ENCODE assay signal across 19 cellular contexts in genomic region chr4:17336069-17336468, GRCh38.
DNase-seq lines count a peak whose midpoint lies in the region; ATAC-seq and TF ChIP-seq lines count a peak whose summit lies in the region.
"Had no signal": no experiment of that assay in that cellular context is flagged by ENCODE, and none has a peak within 500 bp of the region (broad histone marks: within the 10 kb centered on the region; RNA-seq: fewer than 3 reads in every experiment).

No MANE protein-coding gene starts in this region.

- TF ChIP-seq CTCF in HCT116 (IDR thresholded peaks at IDR 0.05 in 2 of 3, conservative IDR thresholded peaks at IDR 0.05 in 1 of 3; ENCODE audit: borderline replicate concordance in 1 of 3, insufficient read depth in 1 of 3, low read depth in 2 of 3, low read length in 2 of 3): no peak

- peak overlapping the region in 1 of 2 experiments; percentile 15; a peak in 1 of 4 replicates for H3K4me3 ChIP-seq in HCT116 (replicated peaks in 1 of 2; ENCODE audit: low read depth in 1 of 2, low read length in 2 of 2)
- H3K4me3 ChIP-seq in naive thymus-derived CD4-positive, alpha-beta T cell (ENCODE audit: low read length): no peak overlapping the region
- H3K4me3 ChIP-seq: BLaER1 treated with 17β-estradiol and CSF1 and Interleukin-3, amounts not matched to agents 10 nM and 100 nM; colonic mucosa; lung; neural progenitor cell; suprapubic skin had no signal

- no peaks in the 10 kb centered on the region for H3K9me3 Mint-ChIP-seq in activated T-cell treated with anti-CD3 and anti-CD28 coated beads, Interleukin-2, amount 50 U/mL, for 72 hours
- no peaks in the 10 kb centered on the region for H3K9me3 Mint-ChIP-seq in activated T-helper 2 cell treated with anti-CD3 and anti-CD28 coated beads, Interferon-gamma antibody, Interleukin-2, Interleukin-4, amounts not matched to agents 10 μg/mL and 5 μg/mL and 100 μg/mL, durations not matched to agents 14 hours and 24 hours and 36 hours
- H3K9me3 Mint-ChIP-seq in naive thymus-derived CD4-positive, alpha-beta T cell: no peaks in the 10 kb centered on the region
- H3K9me3 Mint-ChIP-seq: neural progenitor cell had no signal

- H3K79me2 ChIP-seq in HCT116 (ENCODE audit: insufficient read depth, low read length): no peaks in the 10 kb centered on the region

- no peak for TF ChIP-seq POLR2A in HCT116 (IDR thresholded peaks at IDR 0.05; ENCODE audit: borderline replicate concordance, extremely low read depth, insufficient read depth, insufficient read length)

- peak overlapping the region; percentile 60 for H3K27ac Mint-ChIP-seq in activated T-cell treated with anti-CD3 and anti-CD28 coated beads, Interleukin-2, amount 50 U/mL, for 72 hours
- H3K27ac Mint-ChIP-seq in activated T-helper 2 cell treated with anti-CD3 and anti-CD28 coated beads, Interferon-gamma antibody, Interleukin-2, Interleukin-4, amounts not matched to agents 10 μg/mL and 5 μg/mL and 100 μg/mL, durations not matched to agents 14 hours and 24 hours and 36 hours: peak overlapping the region; percentile 79
- H3K27ac Mint-ChIP-seq in naive thymus-derived CD4-positive, alpha-beta T cell: peak overlapping the region in 7 of 9 donors; percentile 64 to 90 (median 85)
- H3K27ac Mint-ChIP-seq: neural progenitor cell, progenitor cell of endocrine pancreas had no signal

- H3K27me3 ChIP-seq in HCT116 (ENCODE audit: insufficient read depth, low read length): peaks cover 6% of the 10 kb centered on the region; the same call in 1 of the 2 replicates
- H3K27me3 ChIP-seq in naive thymus-derived CD4-positive, alpha-beta T cell (ENCODE audit: control insufficient read depth in 2 of 2, insufficient read depth in 2 of 2, low read length in 2 of 2): no peaks in the 10 kb centered on the region
- H3K27me3 ChIP-seq: BLaER1 treated with 17β-estradiol and CSF1 and Interleukin-3, amounts not matched to agents 10 nM and 100 nM; colonic mucosa; neural progenitor cell; suprapubic skin had no signal

- no peak overlapping the region for H3K27ac ChIP-seq in HCT116 (ENCODE audit: low read depth, low read length)
- H3K27ac ChIP-seq in naive thymus-derived CD4-positive, alpha-beta T cell (ENCODE audit: low read depth, low read length): no peak overlapping the region
- H3K27ac ChIP-seq: BLaER1 treated with 17β-estradiol and CSF1 and Interleukin-3, amounts not matched to agents 10 nM and 100 nM; colonic mucosa; neural progenitor cell; suprapubic skin had no signal

- RAD21 ChIA-PET in HCT116 (lab: Charles Lee; ENCODE audit: low non-redundant PET in 1 of 2, low total read pairs in 2 of 2, uncharacterized antibody in 2 of 2, unreplicated experiment in 2 of 2): no interaction called here

- no peak for DNase-seq in activated T-cell treated with anti-CD3 and anti-CD28 coated beads, Interleukin-2, amount 50 U/mL, for 72 hours
- DNase-seq in activated T-cell treated with anti-CD3 and anti-CD28 coated beads, Interleukin-2, amount 50 U/mL, for 48 hours: no peak
- no peak for DNase-seq in HCT116 (ENCODE audit: low read depth, low spot score)
- no peak for DNase-seq in activated T-helper 2 cell treated with anti-CD3 and anti-CD28 coated beads, Interferon-gamma antibody, Interleukin-2, Interleukin-4, amounts not matched to agents 10 μg/mL and 5 μg/mL and 100 μg/mL, durations not matched to agents 14 hours and 24 hours and 36 hours (ENCODE audit: low spot score)
- DNase-seq in naive thymus-derived CD4-positive, alpha-beta T cell: no peak
- no peak for DNase-seq in nucleus accumbens (lab: John Stamatoyannopoulos, UW)
- DNase-seq in hepatic stellate cell (ENCODE audit: low spot score): no peak
- DNase-seq: ACHN, NCI-H1105 treated with DMSO at 0.1 percent for 48 hours, NCI-H2081 treated with DMSO at 0.1 percent for 48 hours, NCI-H446, SHP77 treated with DMSO at 0.1 percent for 48 hours had no signal

- peak overlapping the region; percentile 80 for H2AFZ ChIP-seq in HCT116 (ENCODE audit: low read depth, low read length, poor library complexity, severe bottlenecking)
- H2AFZ ChIP-seq: neural progenitor cell had no signal

- H3K4me3 Mint-ChIP-seq in activated T-cell treated with anti-CD3 and anti-CD28 coated beads, Interleukin-2, amount 50 U/mL, for 72 hours: peak overlapping the region; percentile 53 to 71
- no peak overlapping the region for H3K4me3 Mint-ChIP-seq in activated T-helper 2 cell treated with anti-CD3 and anti-CD28 coated beads, Interferon-gamma antibody, Interleukin-2, Interleukin-4, amounts not matched to agents 10 μg/mL and 5 μg/mL and 100 μg/mL, durations not matched to agents 14 hours and 24 hours and 36 hours (ENCODE audit: low read depth)
- peak overlapping the region in 3 of 10 donors; percentile 49 to 73 (median 72) for H3K4me3 Mint-ChIP-seq in naive thymus-derived CD4-positive, alpha-beta T cell
- H3K4me3 Mint-ChIP-seq: neural progenitor cell had no signal

- TF ChIP-seq RAD21 in HCT116 (IDR thresholded peaks at IDR 0.05; ENCODE audit: low read depth): no peak

- intact Hi-C loops in HCT116 (cut with micrococcal nuclease): no loop called here
- intact Hi-C loops in activated T-helper 2 cell treated with anti-CD3 and anti-CD28 coated beads, Interferon-gamma antibody, Interleukin-2, Interleukin-4, amounts not matched to agents 10 μg/mL and 5 μg/mL and 100 μg/mL, durations not matched to agents 14 hours and 24 hours and 36 hours (cut with micrococcal nuclease): loop anchor here (2.0 to 10.0 kb wide), 3 partner anchors 136 to 479 kb away; partner anchors contain the start of genes DCAF16, LAP3 and NCAPG
- intact Hi-C loops in naive thymus-derived CD4-positive, alpha-beta T cell (cut with micrococcal nuclease): loop anchor here (1.0 to 10.0 kb wide), 15 partner anchors 11 to 1679 kb away; partner anchors contain the start of genes DCAF16 (in 2 of the 2), LAP3 (in 2 of the 2), NCAPG (in 2 of the 2) and TAPT1 (in 2 of the 2)

- H4K20me1 ChIP-seq in HCT116 (ENCODE audit: insufficient read depth): no peaks in the 10 kb centered on the region
- H4K20me1 ChIP-seq: BLaER1 treated with 17β-estradiol and CSF1 and Interleukin-3, amounts not matched to agents 10 nM and 100 nM had no signal

- peaks cover 53% of the 10 kb centered on the region for H3K4me1 Mint-ChIP-seq in activated T-cell treated with anti-CD3 and anti-CD28 coated beads, Interleukin-2, amount 50 U/mL, for 72 hours (ENCODE audit: low read depth)
- H3K4me1 Mint-ChIP-seq in activated T-helper 2 cell treated with anti-CD3 and anti-CD28 coated beads, Interferon-gamma antibody, Interleukin-2, Interleukin-4, amounts not matched to agents 10 μg/mL and 5 μg/mL and 100 μg/mL, durations not matched to agents 14 hours and 24 hours and 36 hours (ENCODE audit: low read depth): peaks cover 42% of the 10 kb centered on the region
- H3K4me1 Mint-ChIP-seq in naive thymus-derived CD4-positive, alpha-beta T cell: peaks cover 13 to 40% (median 26%) of the 10 kb centered on the region in 7 donors

- H3K9me2 ChIP-seq in HCT116 (ENCODE audit: insufficient read depth): no peaks in the 10 kb centered on the region

- BruUV-seq in HCT116 (replicated peaks; lab: Mats Ljungman, UMichigan): no TSS peak

- ATAC-seq in activated T-cell treated with anti-CD3 and anti-CD28 coated beads, Interleukin-2, amount 50 U/mL, for 72 hours (replicated peaks in 1 of 2): no peak
- ATAC-seq in HCT116 (0 out of 2 replicates have a peak, but pooled peaks have one; percentile 2), HG03139 (IDR thresholded peaks at IDR 0.05; ENCODE audit: unreplicated experiment) (no peak)
- ATAC-seq in naive thymus-derived CD4-positive, alpha-beta T cell: no peak

- CTCF ChIA-PET in HCT116 (lab: Charles Lee): interaction anchor here (1.2 to 2.2 kb wide), 3 partner anchors 11 to 112 kb away, joined by 4 to 9 read pairs (median 7); no protein-coding TSS in a partner anchor
- CTCF ChIA-PET in naive thymus-derived CD4-positive, alpha-beta T cell (lab: Charles Lee): interaction anchor here (1.5 kb wide), 1 partner anchor 11 kb away, joined by 4 read pairs; no protein-coding TSS in a partner anchor

- H3K9me3 ChIP-seq in HCT116 (ENCODE audit: control insufficient read depth in 1 of 2, insufficient read depth in 1 of 2, low read depth in 1 of 2, low read length in 2 of 2): no peaks in the 10 kb centered on the region
- no peaks in the 10 kb centered on the region for H3K9me3 ChIP-seq in naive thymus-derived CD4-positive, alpha-beta T cell (ENCODE audit: control insufficient read depth in 2 of 3, low read length in 3 of 3)
- H3K9me3 ChIP-seq: BLaER1 treated with 17β-estradiol and CSF1 and Interleukin-3, amounts not matched to agents 10 nM and 100 nM; colonic mucosa; suprapubic skin had no signal

- no peak overlapping the region for H3K9ac ChIP-seq in HCT116 (ENCODE audit: low read length)
- H3K9ac ChIP-seq: BLaER1 treated with 17β-estradiol and CSF1 and Interleukin-3, amounts not matched to agents 10 nM and 100 nM; neural progenitor cell had no signal

- H3K4me2 ChIP-seq in HCT116 (ENCODE audit: low read length): peak overlapping the region; percentile 65
- H3K4me2 ChIP-seq: BLaER1 treated with 17β-estradiol and CSF1 and Interleukin-3, amounts not matched to agents 10 nM and 100 nM; neural progenitor cell had no signal

- no peaks in the 10 kb centered on the region for H3K27me3 Mint-ChIP-seq in activated T-cell treated with anti-CD3 and anti-CD28 coated beads, Interleukin-2, amount 50 U/mL, for 72 hours (ENCODE audit: low read depth)
- H3K27me3 Mint-ChIP-seq in activated T-helper 2 cell treated with anti-CD3 and anti-CD28 coated beads, Interferon-gamma antibody, Interleukin-2, Interleukin-4, amounts not matched to agents 10 μg/mL and 5 μg/mL and 100 μg/mL, durations not matched to agents 14 hours and 24 hours and 36 hours (ENCODE audit: low read depth): peaks cover 2% of the 10 kb centered on the region
- peaks cover 0 to 12% (median 0%) of the 10 kb centered on the region in 5 donors for H3K27me3 Mint-ChIP-seq in naive thymus-derived CD4-positive, alpha-beta T cell

- H3K4me1 ChIP-seq in HCT116 (ENCODE audit: control insufficient read depth in 1 of 2, insufficient read depth in 2 of 2, low read length in 2 of 2): peaks cover 19 to 22% of the 10 kb centered on the region in 2 experiments
- peaks cover 16 to 22% of the 10 kb centered on the region in 2 donors for H3K4me1 ChIP-seq in naive thymus-derived CD4-positive, alpha-beta T cell (ENCODE audit: control insufficient read depth in 2 of 2, insufficient read depth in 2 of 2, low read length in 2 of 2)
- H3K4me1 ChIP-seq: colonic mucosa, neural progenitor cell, suprapubic skin had no signal

- POLR2A ChIA-PET in HCT116 (lab: Charles Lee): no interaction called here
- POLR2A ChIA-PET in naive thymus-derived CD4-positive, alpha-beta T cell (lab: Charles Lee): no interaction called here

- H3K36me3 ChIP-seq in HCT116 (ENCODE audit: control insufficient read depth in 1 of 2, insufficient read depth in 2 of 2, low read length in 2 of 2): no peaks in the 10 kb centered on the region
- no peaks in the 10 kb centered on the region for H3K36me3 ChIP-seq in naive thymus-derived CD4-positive, alpha-beta T cell (ENCODE audit: control insufficient read depth in 2 of 3, insufficient read depth in 3 of 3, low read length in 3 of 3)
- H3K36me3 ChIP-seq: BLaER1 treated with 17β-estradiol and CSF1 and Interleukin-3, amounts not matched to agents 10 nM and 100 nM; colonic mucosa; neural progenitor cell; suprapubic skin had no signal

- no peaks in the 10 kb centered on the region for H3K36me3 Mint-ChIP-seq in activated T-cell treated with anti-CD3 and anti-CD28 coated beads, Interleukin-2, amount 50 U/mL, for 72 hours (ENCODE audit: insufficient read depth in 2 of 2)
- H3K36me3 Mint-ChIP-seq in activated T-helper 2 cell treated with anti-CD3 and anti-CD28 coated beads, Interferon-gamma antibody, Interleukin-2, Interleukin-4, amounts not matched to agents 10 μg/mL and 5 μg/mL and 100 μg/mL, durations not matched to agents 14 hours and 24 hours and 36 hours (ENCODE audit: low read depth): no peaks in the 10 kb centered on the region
- H3K36me3 Mint-ChIP-seq in naive thymus-derived CD4-positive, alpha-beta T cell: peaks cover 0 to 3% (median 0%) of the 10 kb centered on the region in 5 donors
- H3K36me3 Mint-ChIP-seq: neural progenitor cell had no signal
